11 cellular contexts compared by ENCODE assay signal in genomic region chrX:85379174-85379907, GRCh38. TPM values are rescaled to one million over a fixed set of nuclear protein-coding genes. Genes with fewer than 3 reads are reported as not detected.
A peak's percentile ranks its signal among the peaks of the same experiment; 100 is the strongest.
DNase-seq lines count a peak whose midpoint lies in the region; ATAC-seq, FAIRE-seq and TF ChIP-seq lines count a peak whose summit lies in the region.
"Had no signal": no experiment of that assay in that cellular context is flagged by ENCODE, and none has a peak within 500 bp of the region (broad histone marks: within the 10 kb centered on the region; RNA-seq: fewer than 3 reads in every experiment).

TSS of gene POF1B (minus strand) at chrX:85379665. CDS start at chrX:85379454, 211 bp downstream.

- no peak within 1 kb of the TSS for H4K91ac ChIP-seq in trophoblast cell (ENCODE audit: low read depth, low read length)

- H3K36me3 ChIP-seq in Loucy (ENCODE audit: insufficient read depth, low read length) (no peaks in the 10 kb centered on the region), GM12878 (ENCODE audit: control insufficient read depth in 2 of 2, insufficient read depth in 2 of 2, low read length in 1 of 2) (no peaks in the 10 kb centered on the region), trophoblast cell (ENCODE audit: control insufficient read depth in 1 of 2, insufficient read depth in 2 of 2, low read length in 2 of 2) (no peaks in the 10 kb centered on the region)
- H3K36me3 ChIP-seq: neural progenitor cell had no signal

- no peak within 1 kb of the TSS for H3K9ac ChIP-seq in Loucy (ENCODE audit: low read depth, low read length, poor library complexity, severe bottlenecking)
- H3K9ac ChIP-seq in GM12878 (ENCODE audit: control insufficient read depth, insufficient read depth, low read length): peak within 1 kb of the TSS; percentile 46
- no peak within 1 kb of the TSS for H3K9ac ChIP-seq in trophoblast cell (ENCODE audit: low read length)
- H3K9ac ChIP-seq: neural progenitor cell had no signal

- no peak within 1 kb of the TSS for H3K27ac Mint-ChIP-seq in activated CD8-positive, alpha-beta memory T cell treated with anti-CD3 and anti-CD28 coated beads, Interleukin-2, amount 10 ng/mL, durations not matched to agents 7 days and 5 days
- H3K27ac Mint-ChIP-seq: neural progenitor cell had no signal

- H3K4me2 ChIP-seq in Loucy (ENCODE audit: low read depth, low read length, poor library complexity, severe bottlenecking): peak within 1 kb of the TSS; percentile 8
- peak within 1 kb of the TSS; percentile 32; the same call in 1 of the 2 replicates for H3K4me2 ChIP-seq in GM12878 (ENCODE audit: control insufficient read depth, insufficient read depth)
- no peak within 1 kb of the TSS for H3K4me2 ChIP-seq in trophoblast cell (ENCODE audit: low read length)
- H3K4me2 ChIP-seq: neural progenitor cell had no signal

- H3K4me1 ChIP-seq in Loucy (ENCODE audit: insufficient read depth, low read length, poor library complexity, severe bottlenecking): no peaks in the 10 kb centered on the region
- no peaks in the 10 kb centered on the region for H3K4me1 ChIP-seq in GM12878 (ENCODE audit: control insufficient read depth, insufficient read depth, low read length)
- H3K4me1 ChIP-seq in trophoblast cell (ENCODE audit: control insufficient read depth in 1 of 2, insufficient read depth in 2 of 2, low read length in 2 of 2): peaks cover 0 to 5% of the 10 kb centered on the region in 2 experiments
- H3K4me1 ChIP-seq: neural progenitor cell had no signal

- intact Hi-C loops in GM12878 (cut with micrococcal nuclease; ENCODE audit: unreplicated experiment): loop anchor here (5.0 kb wide), 1 partner anchor 267 kb away; no protein-coding TSS in a partner anchor

- no peak for TF ChIP-seq CTCF in Loucy (conservative IDR thresholded peaks at IDR 0.05; ENCODE audit: low read length)
- no peak for TF ChIP-seq CTCF in GM12878 (IDR thresholded peaks at IDR 0.05 in 2 of 3, conservative IDR thresholded peaks at IDR 0.05 in 1 of 3; ENCODE audit: control insufficient read depth in 2 of 3, extremely low read depth in 1 of 3, insufficient read depth in 1 of 3, low read depth in 3 of 3, low read length in 3 of 3)

- no peak within 1 kb of the TSS for H3K23ac ChIP-seq in trophoblast cell (ENCODE audit: low read length)

- WGBS in GM12878 (ENCODE audit: insufficient coverage, insufficient replicate concordance, low lambda C conversion rate, missing lambda C conversion rate): under 1% methylated on average over 12 of the region's 12 CpGs
- no CpG with 5 or more reads among the region's 12 CpGs for WGBS in trophoblast cell (ENCODE audit: extremely low coverage, insufficient coverage, insufficient read length)

- no peak within 1 kb of the TSS for H2BK5ac ChIP-seq in trophoblast cell (ENCODE audit: low read depth, low read length, poor library complexity)

- H3K79me1 ChIP-seq in trophoblast cell (ENCODE audit: low read length): no peaks in the 10 kb centered on the region

- H3K4me1 Mint-ChIP-seq in activated CD8-positive, alpha-beta memory T cell treated with anti-CD3 and anti-CD28 coated beads, Interleukin-2, amount 10 ng/mL, durations not matched to agents 7 days and 5 days: no peaks in the 10 kb centered on the region

- no peak within 1 kb of the TSS for H3K14ac ChIP-seq in trophoblast cell (ENCODE audit: low read length)

- H3K4ac ChIP-seq in trophoblast cell (ENCODE audit: low read depth, low read length): no peak within 1 kb of the TSS

- BruUV-seq in GM12878 (replicated peaks; lab: Mats Ljungman, UMichigan): TSS peak; percentile 73

- H3K9me3 ChIP-seq in Loucy (ENCODE audit: insufficient read depth, low read depth, low read length) (no peaks in the 10 kb centered on the region), GM12878 (replicated peaks; ENCODE audit: control insufficient read depth, insufficient read depth, low read length) (no peaks in the 10 kb centered on the region), trophoblast cell (ENCODE audit: insufficient read depth, low read depth, low read length) (no peaks in the 10 kb centered on the region)

- no peak within 1 kb of the TSS for H3K18ac ChIP-seq in trophoblast cell (ENCODE audit: low read length)

- in situ Hi-C loops in GM12878 (cut with MboI): no loop called here

- H3K27me3 ChIP-seq in Loucy (ENCODE audit: insufficient read depth, low read length, poor library complexity, severe bottlenecking) (no peaks in the 10 kb centered on the region), GM12878 (replicated peaks in 1 of 2; ENCODE audit: control insufficient read depth in 2 of 2, insufficient read depth in 2 of 2, low read length in 1 of 2) (no peaks in the 10 kb centered on the region), trophoblast cell (ENCODE audit: insufficient read depth, low read length) (no peaks in the 10 kb centered on the region)
- H3K27me3 ChIP-seq: neural progenitor cell had no signal

- H4K20me1 ChIP-seq in Loucy (ENCODE audit: insufficient read depth, low read length, poor library complexity, severe bottlenecking): no peaks in the 10 kb centered on the region
- no peaks in the 10 kb centered on the region for H4K20me1 ChIP-seq in GM12878 (ENCODE audit: control insufficient read depth, insufficient read depth)

- no peak for TF ChIP-seq POLR2A in GM12878 (IDR thresholded peaks at IDR 0.05; ENCODE audit: low read depth, low read length)

- H3K4me3 Mint-ChIP-seq in activated CD8-positive, alpha-beta memory T cell treated with anti-CD3 and anti-CD28 coated beads, Interleukin-2, amount 10 ng/mL, durations not matched to agents 7 days and 5 days: no peak within 1 kb of the TSS
- H3K4me3 Mint-ChIP-seq: neural progenitor cell had no signal

- H3K9me3 Mint-ChIP-seq in activated CD8-positive, alpha-beta memory T cell treated with anti-CD3 and anti-CD28 coated beads, Interleukin-2, amount 10 ng/mL, durations not matched to agents 7 days and 5 days (ENCODE audit: low read depth): no peaks in the 10 kb centered on the region
- H3K9me3 Mint-ChIP-seq: neural progenitor cell had no signal

- H2BK120ac ChIP-seq in trophoblast cell (ENCODE audit: insufficient read depth, low read length, poor library complexity): no peak within 1 kb of the TSS

- FAIRE-seq in GM12878 (lab: Jason Lieb, UNC): no peak
- FAIRE-seq: RCC 7860 had no signal

- H3K79me2 ChIP-seq in Loucy (ENCODE audit: insufficient read depth, low read length): no peaks in the 10 kb centered on the region
- H3K79me2 ChIP-seq in GM12878 (ENCODE audit: control insufficient read depth, insufficient read depth, low read length): no peaks in the 10 kb centered on the region; the same call in 1 of the 2 replicates
- H3K79me2 ChIP-seq in trophoblast cell (ENCODE audit: control insufficient read depth, insufficient read depth, low read length, poor library complexity): no peaks in the 10 kb centered on the region

- no peaks in the 10 kb centered on the region for H3K27me3 Mint-ChIP-seq in activated CD8-positive, alpha-beta memory T cell treated with anti-CD3 and anti-CD28 coated beads, Interleukin-2, amount 10 ng/mL, durations not matched to agents 7 days and 5 days

- POLR2A ChIA-PET in GM12878 (lab: Charles Lee): no interaction called here

- TF ChIP-seq RAD21 in GM12878 (IDR thresholded peaks at IDR 0.05; ENCODE audit: insufficient read depth, low read depth, low read length): no peak

- H4K12ac ChIP-seq in trophoblast cell (ENCODE audit: low read depth, low read length): no peak within 1 kb of the TSS

- H2BK12ac ChIP-seq in trophoblast cell (ENCODE audit: low read length): no peak within 1 kb of the TSS

- CTCF ChIA-PET in GM12878 (lab: Yijun Ruan, JAX): interaction anchor here (1.0 to 1.2 kb wide), 3 partner anchors 165 to 295 kb away, joined by 3 to 4 read pairs (median 3); no protein-coding TSS in a partner anchor
- CTCF ChIA-PET in activated CD8-positive, alpha-beta memory T cell treated with anti-CD3 and anti-CD28 coated beads, Interleukin-2, amount 10 ng/mL, durations not matched to agents 7 days and 5 days (lab: Charles Lee): no interaction called here

- H3K9me2 ChIP-seq in Loucy (replicated peaks; ENCODE audit: low read depth, low read length): no peaks in the 10 kb centered on the region

- H3F3A ChIP-seq in Loucy (ENCODE audit: low read depth): no peaks in the 10 kb centered on the region

- H2AFZ ChIP-seq in Loucy (ENCODE audit: low read length): no peak within 1 kb of the TSS
- peak within 1 kb of the TSS; percentile 61 for H2AFZ ChIP-seq in GM12878 (ENCODE audit: control insufficient read depth, low read depth, low read length)
- H2AFZ ChIP-seq in trophoblast cell (ENCODE audit: insufficient read depth, low read length, poor library complexity): no peak within 1 kb of the TSS
- H2AFZ ChIP-seq: neural progenitor cell had no signal

- no peaks in the 10 kb centered on the region for H3K36me3 Mint-ChIP-seq in activated CD8-positive, alpha-beta memory T cell treated with anti-CD3 and anti-CD28 coated beads, Interleukin-2, amount 10 ng/mL, durations not matched to agents 7 days and 5 days
- H3K36me3 Mint-ChIP-seq: neural progenitor cell had no signal

- peak; percentile 73 for ATAC-seq in GM19328 (IDR thresholded peaks at IDR 0.05; ENCODE audit: unreplicated experiment)
- ATAC-seq in GM12878: peak; percentile 87
- ATAC-seq in activated CD8-positive, alpha-beta memory T cell treated with anti-CD3 and anti-CD28 coated beads, Interleukin-2, amount 10 ng/mL, durations not matched to agents 7 days and 5 days: no peak
- ATAC-seq in GM18870 (IDR thresholded peaks at IDR 0.05; ENCODE audit: unreplicated experiment): no peak
- ATAC-seq in GM21737 (IDR thresholded peaks at IDR 0.05; ENCODE audit: unreplicated experiment): no peak

- SMC1A ChIA-PET in GM12878 (lab: Charles Lee; ENCODE audit: uncharacterized antibody, unreplicated experiment): interaction anchor here (1.0 to 1.3 kb wide), 5 partner anchors 9 to 266 kb away, joined by 3 to 5 read pairs (median 3); no protein-coding TSS in a partner anchor

- no peak within 1 kb of the TSS for H2AK5ac ChIP-seq in trophoblast cell (ENCODE audit: low read length)

- DNase-seq in GM12878 (ENCODE audit: low read depth, low spot score) (peak; percentile 23), trophoblast cell (peak; percentile 10 to 18), hippocampal formation (lab: John Stamatoyannopoulos, UW) (no peak)
- DNase-seq in activated CD8-positive, alpha-beta memory T cell treated with anti-CD3 and anti-CD28 coated beads, Interleukin-2, amount 10 ng/mL, durations not matched to agents 7 days and 5 days: no peak
- DNase-seq: head of caudate nucleus had no signal

- H4K8ac ChIP-seq in trophoblast cell (ENCODE audit: low read depth, low read length): no peak within 1 kb of the TSS

- H3K27ac ChIP-seq in GM12878 (ENCODE audit: control insufficient read depth, insufficient read depth) (peak within 1 kb of the TSS; percentile 41), trophoblast cell (ENCODE audit: low read depth, low read length) (no peak within 1 kb of the TSS)
- H3K27ac ChIP-seq: neural progenitor cell had no signal

- RAD21 ChIA-PET in GM12878 (lab: Charles Lee; ENCODE audit: unreplicated experiment): interaction anchor here (1.3 to 2.1 kb wide), 3 partner anchors 12 to 135 kb away, joined by 3 to 9 read pairs (median 4); partner anchors contain the start of gene ZNF711

- no peak for TF ChIP-seq EP300 in GM12878 (IDR thresholded peaks at IDR 0.05; ENCODE audit: borderline replicate concordance in 1 of 2, control insufficient read depth in 1 of 2, low read depth in 2 of 2, low read length in 2 of 2)

- H3K4me3 ChIP-seq in Loucy (ENCODE audit: low read length, poor library complexity, severe bottlenecking) (no peak within 1 kb of the TSS), GM12878 (peak within 1 kb of the TSS; percentile 50), trophoblast cell (ENCODE audit: low read depth, low read length) (no peak within 1 kb of the TSS)
- H3K4me3 ChIP-seq: neural progenitor cell had no signal

RNA-seq across cellular contexts. Expression of gene POF1B, which starts in this region (rescaled TPM):
- 23.0 TPM in 2 replicates for total RNA-seq in GM12878 (2013; cell fraction: nucleolus; rRNA removed)
- total RNA-seq in GM12878 (2014; rRNA removed) (0.87 and 0.96 TPM in 2 replicates), GM12878 (2014; rRNA removed; fragmentation: Illumina TruSeq; extraction: Trizol) (1.1 TPM in 2 replicates), GM12878 (2021) (0.64 and 1.1 TPM in 2 replicates)
- polyA plus RNA-seq in GM12878 (2011; ENCODE audit: low read depth): 0.68 TPM
- polyA plus RNA-seq in GM12878 (2011; rRNA removed) (13.5 and 19.7 TPM in 2 replicates), GM12878 (2014; fragmentation: Illumina TruSeq; extraction: Trizol) (1.0 and 1.2 TPM in 2 replicates), GM12878 (2014; fragmentation: Nextera tagmentation; extraction: Ambion mirVana) (under 1 TPM; 0.14 to 0.27 TPM), GM12878 (2014; rRNA removed) (0.41 and 0.48 TPM in 2 replicates), GM12878 (2016; fragmentation: Nextera tagmentation; extraction: Ambion mirVana) (1 to 10 TPM in 1 of 2 experiments, under 1 TPM in 1; 0.86 to 1.0 TPM)
- 6.1 and 8.4 TPM in 2 replicates for polyA plus RNA-seq in GM12878 (2011; cell fraction: cytosol; rRNA removed)
- 7.7 and 8.9 TPM in 2 replicates for polyA plus RNA-seq in GM12878 (2011; cell fraction: nucleus; rRNA removed)
- polyA plus RNA-seq in GM12878 (2012): 0.97 and 1.6 TPM in 2 replicates
- 19.7 and 21.4 TPM in 2 replicates for polyA minus RNA-seq in GM12878 (2011; rRNA and poly(A)+ RNA removed)
- 7.0 and 7.6 TPM in 2 replicates for polyA minus RNA-seq in GM12878 (2011; cell fraction: cytosol; rRNA and poly(A)+ RNA removed)
- polyA minus RNA-seq in GM12878 (2011; cell fraction: nucleus; rRNA and poly(A)+ RNA removed): 10.2 and 16.0 TPM in 2 replicates
- 2.3 and 2.7 TPM in 2 replicates for polyA plus RNA-seq in trophoblast cell (2013)
- total RNA-seq in activated CD8-positive, alpha-beta memory T cell treated with anti-CD3 and anti-CD28 coated beads, Interleukin-2, amount 10 ng/mL, durations not matched to agents 7 days and 5 days: not detected

Comparison
In these comparisons a context has a peak if more than half of its experiments do, and no peak if none do; other contexts are left out.
1. ATAC-seq: peak in GM19328 (single experiment) and GM12878 (single experiment); none in activated CD8-positive, alpha-beta memory T cell treated with anti-CD3 and anti-CD28 coated beads, Interleukin-2, amount 10 ng/mL, durations not matched to agents 7 days and 5 days (single experiment), GM18870 (single experiment) and GM21737 (single experiment).
2. DNase-seq: peak in GM12878 (single experiment) and trophoblast cell (2 of 2); none in hippocampal formation (0 of 2) and activated CD8-positive, alpha-beta memory T cell treated with anti-CD3 and anti-CD28 coated beads, Interleukin-2, amount 10 ng/mL, durations not matched to agents 7 days and 5 days (single experiment).